ENCODE assay signal across 9 cellular contexts in genomic region chr10:110005716-110006115, GRCh38. TPM values are rescaled to one million over a fixed set of nuclear protein-coding genes. Genes with fewer than 3 reads are reported as not detected.
DNase-seq lines count a peak whose midpoint lies in the region; ATAC-seq and TF ChIP-seq lines count a peak whose summit lies in the region.
"Had no signal": no experiment of that assay in that cellular context is flagged by ENCODE, and none has a peak within 500 bp of the region (broad histone marks: within the 10 kb centered on the region; RNA-seq: fewer than 3 reads in every experiment).

No MANE protein-coding gene starts in this region.

- peaks cover 37% of the 10 kb centered on the region for H3K4me1 Mint-ChIP-seq in stimulated activated memory B cell treated with anti-CD40 and anti-IgM and Interleukin-4, amounts not matched to agents 10 μg/mL and 1 μg/mL and 100 μg/mL, for 72 hours

- no peak overlapping the region for H3K9ac ChIP-seq in HUES64 (ENCODE audit: low read depth, low read length)

- POLR2A ChIA-PET in AG04450 (lab: Yijun Ruan, JAX) = interaction anchor here (0.5 to 1.2 kb wide), 7 partner anchors 10 to 202 kb away, joined by 3 to 9 read pairs (median 4); no protein-coding TSS in a partner anchor

- intact Hi-C loops in lower lobe of right lung (cut with DNase I) = no loop called here
- intact Hi-C loops in uterus (cut with DNase I; ENCODE audit: low total_unique reads) = no loop called here

- no peak overlapping the region for H3K27ac Mint-ChIP-seq in stimulated activated memory B cell treated with anti-CD40 and anti-IgM and Interleukin-4, amounts not matched to agents 10 μg/mL and 1 μg/mL and 100 μg/mL, for 72 hours
- H3K27ac Mint-ChIP-seq: activated naive CD4-positive, alpha-beta T cell treated with anti-CD3 and anti-CD28 coated beads, Interleukin-2, amount 50 U/mL, for 72 hours had no signal

- peak overlapping the region; percentile 77 for H3K4me3 ChIP-seq in AG04450 (ENCODE audit: low read depth, low read length)
- peak overlapping the region; percentile 79 for H3K4me3 ChIP-seq in HUES64 (ENCODE audit: low read length)
- H3K4me3 ChIP-seq in lower lobe of right lung = peak overlapping the region; percentile 78
- H3K4me3 ChIP-seq in uterus = peak overlapping the region; percentile 78 to 88

- no peaks in the 10 kb centered on the region for H3K27me3 Mint-ChIP-seq in stimulated activated memory B cell treated with anti-CD40 and anti-IgM and Interleukin-4, amounts not matched to agents 10 μg/mL and 1 μg/mL and 100 μg/mL, for 72 hours

- H3K27me3 ChIP-seq in AG04450 (ENCODE audit: control insufficient read depth, insufficient read depth, low read length) (no peaks in the 10 kb centered on the region), HUES64 (ENCODE audit: insufficient read depth, low read length) (peaks cover 8% of the 10 kb centered on the region), lower lobe of right lung (ENCODE audit: low read depth) (no peaks in the 10 kb centered on the region), uterus (no peaks in the 10 kb centered on the region)

- 15% methylated on average over 6 of the region's 8 CpGs for WGBS in HUES64

- H3K36me3 ChIP-seq in HUES64 (ENCODE audit: insufficient read depth, low read length) = no peaks in the 10 kb centered on the region
- no peaks in the 10 kb centered on the region for H3K36me3 ChIP-seq in lower lobe of right lung
- no peaks in the 10 kb centered on the region for H3K36me3 ChIP-seq in uterus

- peak in 1 of 2 donors; percentile 18 for TF ChIP-seq POLR2A in uterus (IDR thresholded peaks at IDR 0.05)

- TF ChIP-seq CTCF in AG04450 (IDR thresholded peaks at IDR 0.05; ENCODE audit: low read depth, low read length) (no peak), lower lobe of right lung (IDR thresholded peaks at IDR 0.05) (no peak), uterus (IDR thresholded peaks at IDR 0.05) (no peak)

- no peak overlapping the region for H3K4me3 Mint-ChIP-seq in stimulated activated memory B cell treated with anti-CD40 and anti-IgM and Interleukin-4, amounts not matched to agents 10 μg/mL and 1 μg/mL and 100 μg/mL, for 72 hours

- CTCF ChIA-PET in AG04450 (lab: Charles Lee) = interaction anchor here (1.4 to 2.2 kb wide), 3 partner anchors 28 to 122 kb away, joined by 3 to 22 read pairs (median 4); no protein-coding TSS in a partner anchor

- no peaks in the 10 kb centered on the region for H3K36me3 Mint-ChIP-seq in stimulated activated memory B cell treated with anti-CD40 and anti-IgM and Interleukin-4, amounts not matched to agents 10 μg/mL and 1 μg/mL and 100 μg/mL, for 72 hours

- H3K9me3 Mint-ChIP-seq in stimulated activated memory B cell treated with anti-CD40 and anti-IgM and Interleukin-4, amounts not matched to agents 10 μg/mL and 1 μg/mL and 100 μg/mL, for 72 hours = no peaks in the 10 kb centered on the region
- H3K9me3 Mint-ChIP-seq: activated naive CD4-positive, alpha-beta T cell treated with anti-CD3 and anti-CD28 coated beads, Interleukin-2, amount 50 U/mL, for 72 hours had no signal

- H3K27ac ChIP-seq in AG04450 (ENCODE audit: low read depth, low read length) = peak overlapping the region; percentile 77
- H3K27ac ChIP-seq in HUES64 (ENCODE audit: low read depth, low read length) = no peak overlapping the region; the same call in 1 of the 2 replicates
- peak overlapping the region; percentile 96 for H3K27ac ChIP-seq in caudate nucleus (ENCODE audit: low read depth, low read length)
- H3K27ac ChIP-seq in lower lobe of right lung = peak overlapping the region; percentile 89
- peak overlapping the region; percentile 92 to 95 for H3K27ac ChIP-seq in uterus

- ATAC-seq in lower lobe of right lung = no peak
- no peak for ATAC-seq in GM19328 (IDR thresholded peaks at IDR 0.05; ENCODE audit: unreplicated experiment)
- no peak for ATAC-seq in HG02623 (IDR thresholded peaks at IDR 0.05; ENCODE audit: unreplicated experiment)
- ATAC-seq in stimulated activated memory B cell treated with anti-CD40 and anti-IgM and Interleukin-4, amounts not matched to agents 10 μg/mL and 1 μg/mL and 100 μg/mL, for 72 hours = no peak
- ATAC-seq: activated naive CD4-positive, alpha-beta T cell treated with anti-CD3 and anti-CD28 coated beads, Interleukin-2, amount 50 U/mL, for 72 hours had no signal

- DNase-seq in AG04450 (ENCODE audit: low read depth, low spot score) (peak; percentile 74), caudate nucleus (lab: John Stamatoyannopoulos, UW) (peak in 51 of 61 donors; percentile 5 to 72 (median 29)), lower lobe of right lung (no peak), uterus (peak in 1 of 2 donors; percentile 36)

- H3K4me1 ChIP-seq in HUES64 (ENCODE audit: insufficient read depth, low read length) (peaks cover 60% of the 10 kb centered on the region), lower lobe of right lung (peaks cover 27% of the 10 kb centered on the region), uterus (no peaks in the 10 kb centered on the region)

- H3K9me3 ChIP-seq in AG04450 (ENCODE audit: control insufficient read depth, insufficient read depth, low read length) (no peaks in the 10 kb centered on the region; the same call in 1 of the 2 replicates), HUES64 (ENCODE audit: insufficient read depth, low read depth, low read length) (no peaks in the 10 kb centered on the region), lower lobe of right lung (no peaks in the 10 kb centered on the region), uterus (no peaks in the 10 kb centered on the region)

RNA-seq across cellular contexts. Expression of gene ADD3, which starts 2.1 kb away (rescaled TPM):
- 161 and 192 TPM in 2 replicates for polyA plus RNA-seq in AG04450 (2011; rRNA removed)
- 186 and 271 TPM in 2 replicates for polyA minus RNA-seq in AG04450 (2011; rRNA and poly(A)+ RNA removed)
- 54.8 TPM for polyA plus RNA-seq in HUES64 (2013, experiment 1 of 2)
- 75.1 TPM for polyA plus RNA-seq in HUES64 (2013, experiment 2 of 2)
- total RNA-seq in lower lobe of right lung (94.6 TPM), uterus (100 to 1,000 TPM in 2 of 4 donors, 10 to 100 TPM in 2; 55.0 to 935 (median 92.6) TPM)
